Comparison of ENCODE assay signal across 1 cellular context in the genomic region with DNA sequence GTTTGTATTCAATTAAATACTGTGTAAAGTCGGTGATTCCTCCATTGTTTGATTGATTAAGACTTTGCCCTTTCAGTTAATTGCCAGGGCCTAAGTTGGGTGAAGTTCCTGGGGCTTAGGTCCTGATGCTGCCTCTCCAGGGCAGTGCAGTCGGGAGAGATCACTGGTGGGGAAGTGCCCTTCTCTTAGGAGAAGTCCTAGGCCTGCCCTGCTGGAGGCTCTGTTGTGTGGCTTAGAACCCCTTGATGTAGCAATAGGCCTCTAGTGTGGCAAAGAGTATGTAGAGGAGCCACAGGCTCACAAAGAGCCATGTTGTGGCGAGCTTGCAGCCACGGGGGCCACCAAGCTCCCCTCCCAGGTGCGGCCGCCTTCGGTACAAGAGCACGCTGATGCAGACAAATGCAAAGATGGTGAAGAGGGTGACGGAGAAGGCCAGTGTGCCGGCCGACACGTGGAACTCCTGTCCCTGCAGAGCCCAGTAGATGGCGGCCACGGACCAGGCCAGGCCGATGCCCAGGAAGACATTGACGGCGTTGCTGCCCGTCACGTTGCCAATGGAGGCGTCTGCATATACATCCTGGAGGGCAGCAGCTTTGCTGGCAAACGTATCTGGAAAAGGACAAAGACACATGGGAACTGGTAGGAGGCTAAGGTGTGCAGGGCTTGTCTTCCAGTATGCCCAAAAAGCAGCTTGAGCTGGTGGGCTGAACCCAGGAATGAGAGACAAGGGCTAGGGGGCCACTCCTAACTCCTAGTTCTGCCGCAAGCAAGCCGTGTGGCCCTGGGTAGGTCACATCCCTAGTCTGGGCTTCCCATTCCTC.
TF ChIP-seq lines count a peak whose summit lies in the region.

No MANE protein-coding gene starts in this region.

TF ChIP-seq in HepG2, 621 proteins besides CTCF, POLR2A, EP300 and RAD21 (continued from another document and continues in another):
- TF ChIP-seq ZBTB2 (CRISPR knock-in tag; IDR thresholded peaks at IDR 0.05; ENCODE audit: low read depth): no peak
- TF ChIP-seq CC2D1A (CRISPR knock-in tag; IDR thresholded peaks at IDR 0.05): no peak
- TF ChIP-seq BHLHE40 (IDR thresholded peaks at IDR 0.05; ENCODE audit: low read length): no peak
- TF ChIP-seq ZNF256 (CRISPR knock-in tag; conservative IDR thresholded peaks at IDR 0.05): no peak
- TF ChIP-seq, protein P1, sequence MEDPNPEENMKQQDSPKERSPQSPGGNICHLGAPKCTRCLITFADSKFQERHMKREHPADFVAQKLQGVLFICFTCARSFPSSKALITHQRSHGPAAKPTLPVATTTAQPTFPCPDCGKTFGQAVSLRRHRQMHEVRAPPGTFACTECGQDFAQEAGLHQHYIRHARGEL (CRISPR knock-in tag; IDR thresholded peaks at IDR 0.05): no peak
- TF ChIP-seq ZNF446 (CRISPR knock-in tag; IDR thresholded peaks at IDR 0.05): 0 out of 2 replicates have a peak, but pooled peaks have one; percentile 39
- peak; percentile 78; the same call in 1 of the 2 replicates for TF ChIP-seq CBX5 (CRISPR knock-in tag; IDR thresholded peaks at IDR 0.05; ENCODE audit: borderline replicate concordance)
- TF ChIP-seq NFE2L1 (CRISPR knock-in tag; IDR thresholded peaks at IDR 0.05; ENCODE audit: borderline replicate concordance): no peak
- no peak for TF ChIP-seq HOXD1 (CRISPR knock-in tag; IDR thresholded peaks at IDR 0.05)
- peak; percentile 63; the same call in 1 of the 2 replicates for TF ChIP-seq ZNF766 (CRISPR knock-in tag; IDR thresholded peaks at IDR 0.05; ENCODE audit: borderline replicate concordance)
- TF ChIP-seq ZNF660 (CRISPR knock-in tag; IDR thresholded peaks at IDR 0.05; ENCODE audit: borderline replicate concordance, low read depth): no peak
- peak; percentile 75; the same call in 1 of the 2 replicates for TF ChIP-seq HIVEP1 (CRISPR knock-in tag; IDR thresholded peaks at IDR 0.05)
- no peak for TF ChIP-seq ZNF577 (CRISPR knock-in tag; IDR thresholded peaks at IDR 0.05; ENCODE audit: borderline replicate concordance, low read depth)
- no peak for TF ChIP-seq SKIL (CRISPR knock-in tag; IDR thresholded peaks at IDR 0.05; ENCODE audit: borderline replicate concordance)
- peak; percentile 77 for TF ChIP-seq MXD3 (CRISPR knock-in tag; IDR thresholded peaks at IDR 0.05)
- TF ChIP-seq AHR (CRISPR knock-in tag; IDR thresholded peaks at IDR 0.05): 0 out of 2 replicates have a peak, but pooled peaks have one; percentile 24
- TF ChIP-seq NPAS2 (CRISPR knock-in tag; IDR thresholded peaks at IDR 0.05; ENCODE audit: borderline replicate concordance): no peak
- no peak for TF ChIP-seq PTBP1 (IDR thresholded peaks at IDR 0.05; ENCODE audit: low read depth, low read length, poor library complexity, severe bottlenecking)
- TF ChIP-seq ZBTB4 (CRISPR knock-in tag; IDR thresholded peaks at IDR 0.05; ENCODE audit: borderline replicate concordance): peak; percentile 46; the same call in 1 of the 2 replicates
- no peak for TF ChIP-seq ZNF264 (CRISPR knock-in tag; IDR thresholded peaks at IDR 0.05)
- TF ChIP-seq NFIC (IDR thresholded peaks at IDR 0.05; ENCODE audit: low read length): no peak
- no peak for TF ChIP-seq ZNF720 (CRISPR knock-in tag; IDR thresholded peaks at IDR 0.05)
- TF ChIP-seq SIX4 (CRISPR knock-in tag; IDR thresholded peaks at IDR 0.05): peak; percentile 40; the same call in 1 of the 2 replicates
- TF ChIP-seq, protein P2, sequence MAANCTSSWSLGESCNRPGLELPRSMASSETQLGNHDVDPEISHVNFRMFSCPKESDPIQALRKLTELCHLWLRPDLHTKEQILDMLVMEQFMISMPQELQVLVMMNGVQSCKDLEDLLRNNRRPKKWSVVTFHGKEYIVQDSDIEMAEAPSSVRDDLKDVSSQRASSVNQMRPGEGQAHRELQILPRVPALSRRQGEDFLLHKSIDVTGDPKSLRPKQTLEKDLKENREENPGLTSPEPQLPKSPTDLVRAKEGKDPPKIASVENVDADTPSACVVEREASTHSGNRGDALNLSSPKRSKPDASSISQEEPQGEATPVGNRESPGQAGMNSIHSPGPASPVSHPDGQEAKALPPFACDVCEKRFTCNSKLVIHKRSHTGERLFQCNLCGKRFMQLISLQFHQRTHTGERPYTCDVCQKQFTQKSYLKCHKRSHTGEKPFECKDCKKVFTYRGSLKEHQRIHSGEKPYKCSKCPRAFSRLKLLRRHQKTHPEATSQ (CRISPR knock-in tag; IDR thresholded peaks at IDR 0.05; ENCODE audit: borderline replicate concordance): 0 out of 2 replicates have a peak, but pooled peaks have one; percentile 24
- TF ChIP-seq ZNF747 (CRISPR knock-in tag; IDR thresholded peaks at IDR 0.05; ENCODE audit: borderline replicate concordance): 0 out of 2 replicates have a peak, but pooled peaks have one; percentile 71
- peak; percentile 79 for TF ChIP-seq GATAD2A (CRISPR knock-in tag; IDR thresholded peaks at IDR 0.05)
- no peak for TF ChIP-seq MZF1 (CRISPR knock-in tag; IDR thresholded peaks at IDR 0.05; ENCODE audit: borderline replicate concordance)
- TF ChIP-seq IKZF1 (IDR thresholded peaks at IDR 0.05): no peak
- TF ChIP-seq ZSCAN22 (CRISPR knock-in tag; IDR thresholded peaks at IDR 0.05): peak; percentile 73
- TF ChIP-seq NR2F6 (IDR thresholded peaks at IDR 0.05): no peak
- peak; percentile 45; the same call in 1 of the 2 replicates for TF ChIP-seq NR2F6 (CRISPR knock-in tag; IDR thresholded peaks at IDR 0.05)
- TF ChIP-seq KDM5A (IDR thresholded peaks at IDR 0.05; ENCODE audit: borderline replicate concordance, low read length): no peak
- TF ChIP-seq, protein P3, sequence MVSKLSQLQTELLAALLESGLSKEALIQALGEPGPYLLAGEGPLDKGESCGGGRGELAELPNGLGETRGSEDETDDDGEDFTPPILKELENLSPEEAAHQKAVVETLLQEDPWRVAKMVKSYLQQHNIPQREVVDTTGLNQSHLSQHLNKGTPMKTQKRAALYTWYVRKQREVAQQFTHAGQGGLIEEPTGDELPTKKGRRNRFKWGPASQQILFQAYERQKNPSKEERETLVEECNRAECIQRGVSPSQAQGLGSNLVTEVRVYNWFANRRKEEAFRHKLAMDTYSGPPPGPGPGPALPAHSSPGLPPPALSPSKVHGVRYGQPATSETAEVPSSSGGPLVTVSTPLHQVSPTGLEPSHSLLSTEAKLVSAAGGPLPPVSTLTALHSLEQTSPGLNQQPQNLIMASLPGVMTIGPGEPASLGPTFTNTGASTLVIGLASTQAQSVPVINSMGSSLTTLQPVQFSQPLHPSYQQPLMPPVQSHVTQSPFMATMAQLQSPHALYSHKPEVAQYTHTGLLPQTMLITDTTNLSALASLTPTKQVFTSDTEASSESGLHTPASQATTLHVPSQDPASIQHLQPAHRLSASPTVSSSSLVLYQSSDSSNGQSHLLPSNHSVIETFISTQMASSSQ (IDR thresholded peaks at IDR 0.05; ENCODE audit: low read depth): no peak
- TF ChIP-seq, protein P3 (CRISPR knock-in tag; IDR thresholded peaks at IDR 0.05; ENCODE audit: borderline replicate concordance): peak; percentile 78; the same call in 1 of the 2 replicates
- TF ChIP-seq, protein P4, sequence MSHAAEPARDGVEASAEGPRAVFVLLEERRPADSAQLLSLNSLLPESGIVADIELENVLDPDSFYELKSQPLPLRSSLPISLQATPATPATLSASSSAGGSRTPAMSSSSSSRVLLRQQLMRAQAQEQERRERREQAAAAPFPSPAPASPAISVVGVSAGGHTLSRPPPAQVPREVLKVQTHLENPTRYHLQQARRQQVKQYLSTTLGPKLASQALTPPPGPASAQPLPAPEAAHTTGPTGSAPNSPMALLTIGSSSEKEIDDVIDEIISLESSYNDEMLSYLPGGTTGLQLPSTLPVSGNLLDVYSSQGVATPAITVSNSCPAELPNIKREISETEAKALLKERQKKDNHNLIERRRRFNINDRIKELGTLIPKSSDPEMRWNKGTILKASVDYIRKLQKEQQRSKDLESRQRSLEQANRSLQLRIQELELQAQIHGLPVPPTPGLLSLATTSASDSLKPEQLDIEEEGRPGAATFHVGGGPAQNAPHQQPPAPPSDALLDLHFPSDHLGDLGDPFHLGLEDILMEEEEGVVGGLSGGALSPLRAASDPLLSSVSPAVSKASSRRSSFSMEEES (CRISPR knock-in tag; IDR thresholded peaks at IDR 0.05): 0 out of 2 replicates have a peak, but pooled peaks have one; percentile 34
- TF ChIP-seq RBFOX2 (IDR thresholded peaks at IDR 0.05; ENCODE audit: low read depth, low read length): peak; percentile 44; the same call in 1 of the 2 replicates
- TF ChIP-seq ZNF883 (CRISPR knock-in tag; IDR thresholded peaks at IDR 0.05; ENCODE audit: not compliant biosample characterization): peak; percentile 78
- TF ChIP-seq, protein P5, sequence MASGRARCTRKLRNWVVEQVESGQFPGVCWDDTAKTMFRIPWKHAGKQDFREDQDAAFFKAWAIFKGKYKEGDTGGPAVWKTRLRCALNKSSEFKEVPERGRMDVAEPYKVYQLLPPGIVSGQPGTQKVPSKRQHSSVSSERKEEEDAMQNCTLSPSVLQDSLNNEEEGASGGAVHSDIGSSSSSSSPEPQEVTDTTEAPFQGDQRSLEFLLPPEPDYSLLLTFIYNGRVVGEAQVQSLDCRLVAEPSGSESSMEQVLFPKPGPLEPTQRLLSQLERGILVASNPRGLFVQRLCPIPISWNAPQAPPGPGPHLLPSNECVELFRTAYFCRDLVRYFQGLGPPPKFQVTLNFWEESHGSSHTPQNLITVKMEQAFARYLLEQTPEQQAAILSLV (CRISPR knock-in tag; IDR thresholded peaks at IDR 0.05; ENCODE audit: borderline replicate concordance): peak; percentile 91
- no peak for TF ChIP-seq ZNF839 (CRISPR knock-in tag; IDR thresholded peaks at IDR 0.05; ENCODE audit: borderline replicate concordance)
- peak; percentile 79 for TF ChIP-seq REL (CRISPR knock-in tag; conservative IDR thresholded peaks at IDR 0.05)
- 0 out of 2 replicates have a peak, but pooled peaks have one; percentile 16 for TF ChIP-seq ZNF572 (CRISPR knock-in tag; IDR thresholded peaks at IDR 0.05)
- TF ChIP-seq ZKSCAN1 (IDR thresholded peaks at IDR 0.05; ENCODE audit: low read length): no peak
- TF ChIP-seq ZNF20 (CRISPR knock-in tag; IDR thresholded peaks at IDR 0.05): no peak
- TF ChIP-seq NFKB2 (CRISPR knock-in tag; IDR thresholded peaks at IDR 0.05; ENCODE audit: borderline replicate concordance): peak; percentile 92; the same call in 1 of the 2 replicates
- TF ChIP-seq NRL (CRISPR knock-in tag; IDR thresholded peaks at IDR 0.05; ENCODE audit: borderline replicate concordance): peak; percentile 94
- TF ChIP-seq ZMYM2 (CRISPR knock-in tag; IDR thresholded peaks at IDR 0.05): no peak
- no peak for TF ChIP-seq ARHGAP35 (CRISPR knock-in tag; IDR thresholded peaks at IDR 0.05; ENCODE audit: borderline replicate concordance)
